1 cellular context compared by ENCODE assay signal in the genomic region with DNA sequence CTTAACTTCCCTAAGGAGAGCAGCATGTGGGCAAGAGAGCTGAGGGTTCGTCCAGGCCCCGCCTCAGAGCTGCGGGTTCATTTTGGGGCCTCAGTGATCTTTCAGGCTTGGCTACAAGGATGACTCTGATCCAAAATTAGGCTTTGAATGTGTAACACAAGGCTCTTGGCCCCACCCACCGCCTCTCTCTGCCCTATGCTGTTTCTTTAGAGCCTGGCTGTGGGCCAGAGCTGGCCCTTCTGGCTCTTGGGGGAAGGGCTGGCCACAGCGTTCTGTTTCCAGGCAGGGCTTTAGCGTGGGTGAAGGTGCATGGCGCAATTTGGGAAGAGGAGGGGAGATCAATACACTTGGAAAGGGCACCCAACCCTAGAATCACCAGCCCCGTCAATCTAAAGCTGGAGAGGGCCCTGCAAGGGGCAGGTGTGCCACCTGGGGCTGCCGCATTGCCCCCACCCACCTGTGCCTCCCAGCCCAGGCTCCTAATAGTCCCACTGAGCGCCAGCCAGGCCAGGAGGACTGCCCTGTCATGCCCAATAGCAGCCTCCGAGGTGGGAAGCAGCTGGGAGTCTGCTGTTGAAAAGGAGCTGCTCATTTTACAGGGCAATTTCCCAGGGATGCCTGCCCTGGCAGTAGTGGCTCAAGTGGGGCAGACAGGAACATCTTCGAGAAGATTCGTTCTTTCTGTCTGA.
TF ChIP-seq lines count a peak whose summit lies in the region.

No MANE protein-coding gene starts in this region.

TF ChIP-seq in IMR-90, 13 proteins besides CTCF, POLR2A, EP300 and RAD21 (continued from another document):
- TF ChIP-seq CEBPB (IDR thresholded peaks at IDR 0.05; ENCODE audit: low read depth, low read length) = peak; percentile 63
